1 cellular context compared by ENCODE assay signal in genomic region chr1:18945401-18945849, GRCh38.
TF ChIP-seq lines count a peak whose summit lies in the region.

No MANE protein-coding gene starts in this region.

TF ChIP-seq in HEK293, 187 proteins besides CTCF, POLR2A, EP300 and RAD21 (continued from another document):
- TF ChIP-seq ZBTB48 (tag by site-specific recombination; IDR thresholded peaks at IDR 0.05) (0 out of 2 replicates have a peak, but pooled peaks have one; percentile 42), ZNF24 (tag by site-specific recombination; IDR thresholded peaks at IDR 0.05) (0 out of 2 replicates have a peak, but pooled peaks have one; percentile 24), ZNF692 (tag by site-specific recombination; IDR thresholded peaks at IDR 0.05) (0 out of 2 replicates have a peak, but pooled peaks have one; percentile 30), GLIS1 (tag by site-specific recombination; IDR thresholded peaks at IDR 0.05) (peak; percentile 69), ZBTB8A (tag by site-specific recombination; IDR thresholded peaks at IDR 0.05) (peak; percentile 48; the same call in 1 of the 2 replicates), ZNF645 (tag by site-specific recombination; IDR thresholded peaks at IDR 0.05) (no peak), ZEB2 (tag by site-specific recombination; IDR thresholded peaks at IDR 0.05) (peak; percentile 76), ZNF658 (tag by site-specific recombination; IDR thresholded peaks at IDR 0.05) (no peak), SETDB1 (IDR thresholded peaks at IDR 0.05; ENCODE audit: insufficient read length, low read length) (no peak), ZNF18 (tag by site-specific recombination; IDR thresholded peaks at IDR 0.05) (peak; percentile 96), PRDM4 (tag by site-specific recombination; IDR thresholded peaks at IDR 0.05) (0 out of 2 replicates have a peak, but pooled peaks have one; percentile 20), KLF10 (tag by site-specific recombination; IDR thresholded peaks at IDR 0.05) (no peak; the same call in 1 of the 2 replicates), YY1 (tag by site-specific recombination; IDR thresholded peaks at IDR 0.05) (no peak), ZNF521 (tag by site-specific recombination; IDR thresholded peaks at IDR 0.05) (no peak), ZBTB10 (tag by site-specific recombination; IDR thresholded peaks at IDR 0.05) (0 out of 2 replicates have a peak, but pooled peaks have one; percentile 1), ZBTB11 (tag by site-specific recombination; conservative IDR thresholded peaks at IDR 0.05; ENCODE audit: low read depth) (no peak), OSR2 (tag by site-specific recombination; IDR thresholded peaks at IDR 0.05) (peak; percentile 71)
